ENCODE assay signal across 9 cellular contexts in genomic region chr2:151999058-151999457, GRCh38.
A peak's percentile ranks its signal among the peaks of the same experiment; 100 is the strongest.
DNase-seq lines count a peak whose midpoint lies in the region; ATAC-seq, FAIRE-seq and TF ChIP-seq lines count a peak whose summit lies in the region.
"Had no signal": no experiment of that assay in that cellular context is flagged by ENCODE, and none has a peak within 500 bp of the region (broad histone marks: within the 10 kb centered on the region; RNA-seq: fewer than 3 reads in every experiment).

No MANE protein-coding gene starts in this region.

- H3K27me3 ChIP-seq in right cardiac atrium (ENCODE audit: control insufficient read depth, insufficient read depth): no peaks in the 10 kb centered on the region
- no peaks in the 10 kb centered on the region for H3K27me3 ChIP-seq in vagina

- peak; percentile 70 for ATAC-seq in GM21423 (IDR thresholded peaks at IDR 0.05; ENCODE audit: unreplicated experiment)
- peak; percentile 83 to 85 for ATAC-seq in activated naive CD4-positive, alpha-beta T cell treated with anti-CD3 and anti-CD28 coated beads, Interleukin-2, amount 50 U/mL, for 72 hours
- ATAC-seq in right cardiac atrium: peak; percentile 67 to 74

- H3K27ac ChIP-seq in right cardiac atrium (ENCODE audit: low read length): no peak overlapping the region
- H3K27ac ChIP-seq in vagina: no peak overlapping the region

- no peaks in the 10 kb centered on the region for H3K36me3 Mint-ChIP-seq in activated naive CD4-positive, alpha-beta T cell treated with anti-CD3 and anti-CD28 coated beads, Interleukin-2, amount 50 U/mL, for 72 hours

- peak; percentile 68 for TF ChIP-seq RAD21 in Ishikawa (IDR thresholded peaks at IDR 0.05; ENCODE audit: low read depth)

- H3K4me3 ChIP-seq in right cardiac atrium (ENCODE audit: low read length) (no peak overlapping the region), vagina (no peak overlapping the region)

- DNase-seq in D721Med (ENCODE audit: insufficient read length, low spot score) (peak; percentile 68), RKO (ENCODE audit: low spot score) (peak; percentile 70), right cardiac atrium (peak; percentile 24 to 67 (median 65)), vagina (ENCODE audit: extremely low spot score in 2 of 2) (no peak)
- peak in 1 of 2 donors; percentile 48 for DNase-seq in activated naive CD4-positive, alpha-beta T cell treated with anti-CD3 and anti-CD28 coated beads, Interleukin-2, amount 50 U/mL, for 72 hours (ENCODE audit: low spot score in 2 of 2)
- peak; percentile 67 for DNase-seq in stimulated activated CD4-positive, alpha-beta T cell treated with anti-CD3 and anti-CD28 coated beads, Interleukin-15, amount 100 ng/mL, for 24 hours

- no peaks in the 10 kb centered on the region for H3K4me1 ChIP-seq in right cardiac atrium (ENCODE audit: control insufficient read depth, insufficient read depth, low read length)
- no peaks in the 10 kb centered on the region for H3K4me1 ChIP-seq in vagina

- TF ChIP-seq POLR2A in vagina (IDR thresholded peaks at IDR 0.05): no peak

- WGBS in right cardiac atrium: 49% methylated on average over 6 of the region's 6 CpGs

- intact Hi-C loops in right cardiac atrium (cut with DNase I) (no loop called here), vagina (cut with DNase I) (no loop called here)

- no peak overlapping the region for H3K27ac Mint-ChIP-seq in activated naive CD4-positive, alpha-beta T cell treated with anti-CD3 and anti-CD28 coated beads, Interleukin-2, amount 50 U/mL, for 72 hours
- H3K27ac Mint-ChIP-seq: stimulated activated naive CD8-positive, alpha-beta T cell treated with anti-CD3 and anti-CD28 coated beads, Interleukin-15, Interleukin-2, amounts not matched to agents 100 ng/mL and 50 ng/mL, for 24 hours had no signal

- TF ChIP-seq EP300 in Ishikawa (IDR thresholded peaks at IDR 0.05; ENCODE audit: borderline replicate concordance): no peak

- no peaks in the 10 kb centered on the region for H3K9me3 Mint-ChIP-seq in activated naive CD4-positive, alpha-beta T cell treated with anti-CD3 and anti-CD28 coated beads, Interleukin-2, amount 50 U/mL, for 72 hours
- H3K9me3 Mint-ChIP-seq: stimulated activated naive CD8-positive, alpha-beta T cell treated with anti-CD3 and anti-CD28 coated beads, Interleukin-15, Interleukin-2, amounts not matched to agents 100 ng/mL and 50 ng/mL, for 24 hours had no signal

- TF ChIP-seq CTCF in D721Med (IDR thresholded peaks at IDR 0.05; ENCODE audit: insufficient read depth, missing control alignments): peak; percentile 69
- peak in 1 of 3 experiments; percentile 31 for TF ChIP-seq CTCF in vagina (IDR thresholded peaks at IDR 0.05)

- H3K9me3 ChIP-seq in right cardiac atrium (ENCODE audit: control insufficient read depth, low read length) (no peaks in the 10 kb centered on the region), vagina (no peaks in the 10 kb centered on the region)

- no peaks in the 10 kb centered on the region for H3K36me3 ChIP-seq in vagina

- no peak for FAIRE-seq in D721Med (lab: Jason Lieb, UNC)

TF ChIP-seq in Ishikawa, 13 proteins besides CTCF, POLR2A, EP300 and RAD21:
- TF ChIP-seq NFIC (IDR thresholded peaks at IDR 0.05) (no peak), FOXM1 (IDR thresholded peaks at IDR 0.05; ENCODE audit: borderline replicate concordance, low read depth) (no peak), EGR1 (IDR thresholded peaks at IDR 0.05) (no peak), TEAD4 (IDR thresholded peaks at IDR 0.05) (no peak), USF1 (IDR thresholded peaks at IDR 0.05) (no peak), MAX (IDR thresholded peaks at IDR 0.05) (no peak), ZBTB7A (IDR thresholded peaks at IDR 0.05; ENCODE audit: low read depth) (no peak), TAF1 (IDR thresholded peaks at IDR 0.05; ENCODE audit: low read depth) (no peak), CEBPB (IDR thresholded peaks at IDR 0.05) (no peak), CREB1 (IDR thresholded peaks at IDR 0.05; ENCODE audit: low read depth) (no peak), YY1 (IDR thresholded peaks at IDR 0.05; ENCODE audit: low read depth) (no peak), TCF12 (IDR thresholded peaks at IDR 0.05; ENCODE audit: low read depth) (no peak)
- TF ChIP-seq, protein P1, sequence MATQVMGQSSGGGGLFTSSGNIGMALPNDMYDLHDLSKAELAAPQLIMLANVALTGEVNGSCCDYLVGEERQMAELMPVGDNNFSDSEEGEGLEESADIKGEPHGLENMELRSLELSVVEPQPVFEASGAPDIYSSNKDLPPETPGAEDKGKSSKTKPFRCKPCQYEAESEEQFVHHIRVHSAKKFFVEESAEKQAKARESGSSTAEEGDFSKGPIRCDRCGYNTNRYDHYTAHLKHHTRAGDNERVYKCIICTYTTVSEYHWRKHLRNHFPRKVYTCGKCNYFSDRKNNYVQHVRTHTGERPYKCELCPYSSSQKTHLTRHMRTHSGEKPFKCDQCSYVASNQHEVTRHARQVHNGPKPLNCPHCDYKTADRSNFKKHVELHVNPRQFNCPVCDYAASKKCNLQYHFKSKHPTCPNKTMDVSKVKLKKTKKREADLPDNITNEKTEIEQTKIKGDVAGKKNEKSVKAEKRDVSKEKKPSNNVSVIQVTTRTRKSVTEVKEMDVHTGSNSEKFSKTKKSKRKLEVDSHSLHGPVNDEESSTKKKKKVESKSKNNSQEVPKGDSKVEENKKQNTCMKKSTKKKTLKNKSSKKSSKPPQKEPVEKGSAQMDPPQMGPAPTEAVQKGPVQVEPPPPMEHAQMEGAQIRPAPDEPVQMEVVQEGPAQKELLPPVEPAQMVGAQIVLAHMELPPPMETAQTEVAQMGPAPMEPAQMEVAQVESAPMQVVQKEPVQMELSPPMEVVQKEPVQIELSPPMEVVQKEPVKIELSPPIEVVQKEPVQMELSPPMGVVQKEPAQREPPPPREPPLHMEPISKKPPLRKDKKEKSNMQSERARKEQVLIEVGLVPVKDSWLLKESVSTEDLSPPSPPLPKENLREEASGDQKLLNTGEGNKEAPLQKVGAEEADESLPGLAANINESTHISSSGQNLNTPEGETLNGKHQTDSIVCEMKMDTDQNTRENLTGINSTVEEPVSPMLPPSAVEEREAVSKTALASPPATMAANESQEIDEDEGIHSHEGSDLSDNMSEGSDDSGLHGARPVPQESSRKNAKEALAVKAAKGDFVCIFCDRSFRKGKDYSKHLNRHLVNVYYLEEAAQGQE (IDR thresholded peaks at IDR 0.05; ENCODE audit: low read depth): no peak

Comparison
In these comparisons a context has a peak if more than half of its experiments do, and no peak if none do; other contexts are left out.
1. DNase-seq: peak in D721Med (single experiment), RKO (single experiment), right cardiac atrium (3 of 3) and stimulated activated CD4-positive, alpha-beta T cell treated with anti-CD3 and anti-CD28 coated beads, Interleukin-15, amount 100 ng/mL, for 24 hours (single experiment); none in vagina (0 of 2).
2. Peak in every context shown above with its lines, with median percentiles within 50 percentile points of each other: ATAC-seq.